ENCODE assay signal across 13 cellular contexts in the genomic region with DNA sequence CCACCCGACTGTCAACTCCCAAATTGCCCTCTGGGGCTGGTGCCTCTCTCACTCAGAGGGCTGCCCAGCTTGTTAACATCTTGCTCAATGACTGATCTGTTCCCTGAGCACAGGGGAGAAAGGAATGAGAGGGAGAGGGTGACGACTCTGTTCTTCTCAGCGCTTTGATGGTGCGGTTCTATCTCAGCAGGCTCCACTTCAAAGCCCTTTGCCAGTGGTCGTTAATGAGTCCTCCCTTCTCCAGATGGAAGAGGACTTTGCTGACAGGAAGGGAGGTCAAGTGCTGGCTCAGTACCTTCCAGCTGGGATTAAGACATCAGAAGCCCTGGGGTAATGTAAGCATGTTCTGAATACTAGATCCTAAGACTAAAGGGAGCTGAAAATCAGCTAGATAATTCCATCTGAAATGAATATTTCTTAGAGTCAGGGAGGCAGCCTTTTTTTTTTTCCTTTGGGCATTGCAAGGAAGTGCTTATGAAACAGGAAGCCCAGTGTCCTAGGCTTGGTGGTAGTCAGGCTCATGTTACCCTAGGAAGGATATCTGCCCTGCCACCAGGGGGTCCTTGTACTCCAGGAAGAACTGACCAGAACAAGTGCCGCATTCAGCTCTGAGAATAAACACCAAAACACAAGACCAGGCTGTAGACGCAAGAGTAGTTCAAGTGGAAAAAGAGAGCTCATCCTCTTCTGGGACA. TPM values are rescaled to one million over a fixed set of nuclear protein-coding genes. Genes with fewer than 3 reads are reported as not detected.
DNase-seq lines count a peak whose midpoint lies in the region; ATAC-seq, FAIRE-seq and TF ChIP-seq lines count a peak whose summit lies in the region.
"Had no signal": no experiment of that assay in that cellular context is flagged by ENCODE, and none has a peak within 500 bp of the region (broad histone marks: within the 10 kb centered on the region; RNA-seq: fewer than 3 reads in every experiment).

No MANE protein-coding gene starts in this region.

- no peak overlapping the region for H2BK120ac ChIP-seq in mesenchymal stem cell (ENCODE audit: low read depth, low read length)

- FAIRE-seq in urothelium cell line (lab: Jason Lieb, UNC), result no peak

- in situ Hi-C loops in SK-MEL-5 (cut with HindIII; ENCODE audit: low pct_unique_long_range_greater_than_20kb, low sequenced_read_pairs), result no loop called here

- H2BK15ac ChIP-seq in mesenchymal stem cell (ENCODE audit: low read depth, poor library complexity, severe bottlenecking), result no peak overlapping the region

- no peak overlapping the region for H3K27ac ChIP-seq in mesenchymal stem cell (ENCODE audit: low read length, poor library complexity, severe bottlenecking)

- H2BK12ac ChIP-seq in mesenchymal stem cell (ENCODE audit: low read length in 2 of 2), result peak overlapping the region in 1 of 2 experiments; percentile 65

- H3K14ac ChIP-seq in mesenchymal stem cell (ENCODE audit: low read length in 2 of 2), result no peak overlapping the region

- no peak for DNase-seq in AG09309 (ENCODE audit: low read depth)
- peak; percentile 91 for DNase-seq in SK-MEL-5 (ENCODE audit: low read depth, low spot score)
- DNase-seq in mesenchymal stem cell, result peak; percentile 72
- DNase-seq in NCI-H2171 (lab: John Stamatoyannopoulos, UW), result no peak
- no peak for DNase-seq in T-helper 9 cell
- DNase-seq in urothelium cell line (ENCODE audit: low spot score), result no peak
- DNase-seq: activated naive CD8-positive, alpha-beta T cell treated with anti-CD3 and anti-CD28 coated beads, Interleukin-2, amount 50 U/mL, for 24 hours; CD4-positive, CD25-positive, alpha-beta regulatory T cell; effector CD8-positive, alpha-beta T cell; hypothalamus; Kasumi-1 had no signal

- no peak overlapping the region for H3K23ac ChIP-seq in mesenchymal stem cell (ENCODE audit: low read length in 2 of 2)

- 28% methylated on average over 7 of the region's 7 CpGs for WGBS in mesenchymal stem cell

- no peak overlapping the region for H3K4me3 ChIP-seq in AG09309 (ENCODE audit: control insufficient read depth, low read depth, low read length)
- no peak overlapping the region for H3K4me3 ChIP-seq in GM12875 (ENCODE audit: low read depth, low read length)
- no peak overlapping the region for H3K4me3 ChIP-seq in mesenchymal stem cell (ENCODE audit: insufficient read depth in 1 of 2, low read depth in 1 of 2, low read length in 2 of 2)

- H2AK5ac ChIP-seq in mesenchymal stem cell (ENCODE audit: low read length, severe bottlenecking), result no peak overlapping the region

- no peaks in the 10 kb centered on the region for H3K79me1 ChIP-seq in mesenchymal stem cell (replicated peaks; ENCODE audit: low read length, poor library complexity, severe bottlenecking)

- H3K4me2 ChIP-seq in mesenchymal stem cell (ENCODE audit: low read length, poor library complexity, severe bottlenecking), result no peak overlapping the region

- TF ChIP-seq CTCF in AG09309 (IDR thresholded peaks at IDR 0.05; ENCODE audit: control insufficient read depth, insufficient read depth, low read depth, low read length, missing control alignments) (peak; percentile 9), GM12875 (IDR thresholded peaks at IDR 0.05; ENCODE audit: borderline replicate concordance, insufficient read depth, low read depth, low read length) (0 out of 2 replicates have a peak, but pooled peaks have one; percentile 16)

- peak overlapping the region; percentile 10 for H3K9ac ChIP-seq in mesenchymal stem cell (ENCODE audit: low read length)

- H4K91ac ChIP-seq in mesenchymal stem cell (ENCODE audit: low read length), result no peak overlapping the region

- H3K4ac ChIP-seq in mesenchymal stem cell (ENCODE audit: low read depth in 1 of 2, low read length in 2 of 2), result no peak overlapping the region

- H3K27me3 ChIP-seq in mesenchymal stem cell (ENCODE audit: control insufficient read depth in 1 of 2, insufficient read depth in 1 of 2, low read length in 2 of 2), result peaks cover 0 to 97% of the 10 kb centered on the region in 2 experiments

- H3K36me3 ChIP-seq in mesenchymal stem cell (ENCODE audit: control insufficient read depth in 1 of 2, insufficient read depth in 2 of 2, low read depth in 1 of 2, low read length in 2 of 2), result peaks cover 0 to 33% of the 10 kb centered on the region in 2 experiments

- no peak overlapping the region for H3K18ac ChIP-seq in mesenchymal stem cell (ENCODE audit: low read depth in 1 of 2, low read length in 2 of 2)

- no peak overlapping the region for H2AFZ ChIP-seq in mesenchymal stem cell (ENCODE audit: low read depth, low read length)

- peaks cover 2% of the 10 kb centered on the region for H3K4me1 ChIP-seq in mesenchymal stem cell (ENCODE audit: control insufficient read depth, insufficient read depth, low read depth, low read length)

- no peak overlapping the region for H2BK5ac ChIP-seq in mesenchymal stem cell (ENCODE audit: low read depth, low read length, poor library complexity, severe bottlenecking)

- no peaks in the 10 kb centered on the region for H3K9me3 ChIP-seq in mesenchymal stem cell (ENCODE audit: control insufficient read depth, low read length)

- no peak overlapping the region for H4K8ac ChIP-seq in mesenchymal stem cell (ENCODE audit: low read length)

- ATAC-seq in GM21717 (IDR thresholded peaks at IDR 0.05; ENCODE audit: unreplicated experiment), result no peak
- ATAC-seq: activated naive CD8-positive, alpha-beta T cell treated with anti-CD3 and anti-CD28 coated beads, Interleukin-2, amount 50 U/mL, for 24 hours had no signal

RNA-seq across cellular contexts. Expression of a gene that starts 4.7 kb away (rescaled TPM):
- 0.16 TPM in 2 replicates for total RNA-seq in SK-MEL-5 (2014; rRNA removed; shearing (Covaris generic))
- 0.73 and 1.1 TPM in 2 replicates for polyA plus RNA-seq in SK-MEL-5 (2015; cell fraction: cytosol; rRNA removed)
- 0.17 and 0.70 TPM in 2 replicates for polyA plus RNA-seq in SK-MEL-5 (2015; cell fraction: nucleus; rRNA removed)
- 1.3 TPM for polyA plus RNA-seq in mesenchymal stem cell (2013, experiment 1 of 2)
- 1.4 TPM for polyA plus RNA-seq in mesenchymal stem cell (2013, experiment 2 of 2)
- total RNA-seq: CD4-positive, CD25-positive, alpha-beta regulatory T cell had no signal
- polyA plus RNA-seq: CD4-positive, CD25-positive, alpha-beta regulatory T cell had no signal

RNA-seq across cellular contexts. Expression of a gene that starts 40.9 kb away (rescaled TPM):
- total RNA-seq in SK-MEL-5 (2014; rRNA removed; shearing (Covaris generic)), result 4.7 and 4.8 TPM in 2 replicates
- 1.4 TPM in 2 replicates for polyA plus RNA-seq in SK-MEL-5 (2015; cell fraction: cytosol; rRNA removed)
- 2.0 and 4.9 TPM in 2 replicates for polyA plus RNA-seq in SK-MEL-5 (2015; cell fraction: nucleus; rRNA removed)
- polyA plus RNA-seq in mesenchymal stem cell (2013, experiment 1 of 2), result 23.3 TPM
- 22.9 TPM for polyA plus RNA-seq in mesenchymal stem cell (2013, experiment 2 of 2)

Comparison
In these comparisons a context has a peak if more than half of its experiments do, and no peak if none do; other contexts are left out.
1. DNase-seq: peak in SK-MEL-5 (single experiment) and mesenchymal stem cell (single experiment); none in AG09309 (single experiment), NCI-H2171 (single experiment), T-helper 9 cell (single experiment) and urothelium cell line (single experiment).